ENCODE assay signal across 14 cellular contexts in the genomic region with DNA sequence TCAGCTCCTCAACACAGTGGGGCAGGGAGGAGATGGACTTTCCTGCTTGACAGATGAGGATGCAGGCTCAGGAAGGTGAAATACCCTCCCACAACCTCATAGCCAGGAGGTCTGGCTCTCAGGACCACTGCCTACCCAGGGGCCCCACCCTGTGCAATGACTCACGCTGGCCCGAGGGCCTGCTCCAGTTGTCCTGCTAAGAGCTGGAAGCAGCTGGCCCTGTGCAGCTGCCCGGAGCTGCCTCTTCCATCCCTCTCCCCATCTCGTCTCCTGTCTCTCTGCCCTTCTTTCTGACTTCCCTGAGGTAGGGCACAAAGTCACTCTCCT.
DNase-seq lines count a peak whose midpoint lies in the region; ATAC-seq and TF ChIP-seq lines count a peak whose summit lies in the region.
"Had no signal": no experiment of that assay in that cellular context is flagged by ENCODE, and none has a peak within 500 bp of the region (broad histone marks: within the 10 kb centered on the region; RNA-seq: fewer than 3 reads in every experiment).

No MANE protein-coding gene starts in this region.

- no peaks in the 10 kb centered on the region for H3K79me2 ChIP-seq in mesendoderm (ENCODE audit: control insufficient read depth, insufficient read depth, low read length)

- H3K36me3 ChIP-seq in RWPE2 (ENCODE audit: low read depth): peaks cover 13% of the 10 kb centered on the region
- H3K36me3 ChIP-seq in mesendoderm (ENCODE audit: control insufficient read depth, insufficient read depth, low read length): no peaks in the 10 kb centered on the region

- no peak overlapping the region for H4K5ac ChIP-seq in mesendoderm (ENCODE audit: low read length)

- no CpG with 5 or more reads among the region's 4 CpGs for WGBS in mesendoderm (ENCODE audit: extremely low coverage, insufficient coverage, low lambda C conversion rate)

- no peak overlapping the region for H3K27ac Mint-ChIP-seq in activated naive CD4-positive, alpha-beta T cell treated with anti-CD3 and anti-CD28 coated beads, Interleukin-2, amount 10 ng/mL, durations not matched to agents 7 days and 5 days

- peaks cover 21% of the 10 kb centered on the region for H3K4me1 ChIP-seq in RWPE2 (ENCODE audit: insufficient read depth, poor library complexity, severe bottlenecking)
- no peaks in the 10 kb centered on the region for H3K4me1 ChIP-seq in mesendoderm (ENCODE audit: control insufficient read depth, low read depth, low read length)

- TF ChIP-seq CTCF in RWPE2 (IDR thresholded peaks at IDR 0.05; ENCODE audit: poor library complexity, severe bottlenecking) (no peak), fibroblast of pulmonary artery (IDR thresholded peaks at IDR 0.05; ENCODE audit: low read length, missing control alignments) (no peak)

- H3K27me3 Mint-ChIP-seq in activated naive CD4-positive, alpha-beta T cell treated with anti-CD3 and anti-CD28 coated beads, Interleukin-2, amount 10 ng/mL, durations not matched to agents 7 days and 5 days: peaks cover 7% of the 10 kb centered on the region

- no peak overlapping the region for H2AK5ac ChIP-seq in mesendoderm (ENCODE audit: low read length)

- H3K18ac ChIP-seq in mesendoderm (ENCODE audit: low read length): no peak overlapping the region

- no peak overlapping the region for H3K27ac ChIP-seq in RWPE2 (ENCODE audit: poor library complexity, severe bottlenecking)
- no peak overlapping the region for H3K27ac ChIP-seq in mesendoderm (ENCODE audit: low read depth, low read length)

- H2BK5ac ChIP-seq in mesendoderm (ENCODE audit: low read length): no peak overlapping the region

- H3K27me3 ChIP-seq in RWPE2 (ENCODE audit: insufficient read depth, poor library complexity, severe bottlenecking) (no peaks in the 10 kb centered on the region), mesendoderm (ENCODE audit: insufficient read depth, low read length, poor library complexity) (no peaks in the 10 kb centered on the region)

- DNase-seq in Daoy (ENCODE audit: low read depth) (peak; percentile 75), RWPE2 (ENCODE audit: low spot score) (no peak), fibroblast of pulmonary artery (ENCODE audit: low read depth) (peak; percentile 30), renal cortical epithelial cell (ENCODE audit: low read depth) (peak; percentile 45), mesendoderm (no peak)
- DNase-seq in activated naive CD4-positive, alpha-beta T cell treated with anti-CD3 and anti-CD28 coated beads, Interleukin-2, amount 10 ng/mL, durations not matched to agents 7 days and 5 days: no peak
- DNase-seq: activated CD4-positive, alpha-beta T cell treated with anti-CD3 and anti-CD28 coated beads, Interleukin-2, amount 50 U/mL, for 48 hours; COR-L47; erythroblast; KBM-7; left colon; NCI-H446 treated with DMSO at 0.1 percent for 48 hours had no signal

- no peak overlapping the region for H3K4ac ChIP-seq in mesendoderm (ENCODE audit: low read depth, low read length)

- H3K4me3 ChIP-seq in RWPE2 (ENCODE audit: severe bottlenecking) (no peak overlapping the region), fibroblast of pulmonary artery (replicated peaks; ENCODE audit: low read depth, low read length) (no peak overlapping the region), mesendoderm (ENCODE audit: low read length) (no peak overlapping the region)

- no peak overlapping the region for H3K4me3 Mint-ChIP-seq in activated naive CD4-positive, alpha-beta T cell treated with anti-CD3 and anti-CD28 coated beads, Interleukin-2, amount 10 ng/mL, durations not matched to agents 7 days and 5 days

- ATAC-seq in RWPE2 (ENCODE audit: low read depth) (peak; percentile 40; the same call in 2 of the 3 replicates), GM18502 (IDR thresholded peaks at IDR 0.05; ENCODE audit: poor library complexity, unreplicated experiment) (no peak), GM19452 (IDR thresholded peaks at IDR 0.05; ENCODE audit: unreplicated experiment) (no peak)
- ATAC-seq: left colon had no signal

- no peak overlapping the region for H2BK15ac ChIP-seq in mesendoderm (replicated peaks; ENCODE audit: low read depth)

- no peak overlapping the region for H3K56ac ChIP-seq in mesendoderm (ENCODE audit: low read length)

- H3K79me1 ChIP-seq in mesendoderm (ENCODE audit: low read length): peaks cover 14% of the 10 kb centered on the region

- no peaks in the 10 kb centered on the region for H3K4me1 Mint-ChIP-seq in activated naive CD4-positive, alpha-beta T cell treated with anti-CD3 and anti-CD28 coated beads, Interleukin-2, amount 10 ng/mL, durations not matched to agents 7 days and 5 days

- H3K9me3 ChIP-seq in RWPE2 (ENCODE audit: severe bottlenecking): peaks cover 2% of the 10 kb centered on the region

- H2BK120ac ChIP-seq in mesendoderm (ENCODE audit: low read depth, low read length): no peak overlapping the region

- no peak overlapping the region for H3K23ac ChIP-seq in mesendoderm (ENCODE audit: low read length)

- no peak overlapping the region for H4K8ac ChIP-seq in mesendoderm (ENCODE audit: low read depth, low read length)

- H3K9me3 Mint-ChIP-seq in activated naive CD4-positive, alpha-beta T cell treated with anti-CD3 and anti-CD28 coated beads, Interleukin-2, amount 10 ng/mL, durations not matched to agents 7 days and 5 days: no peaks in the 10 kb centered on the region

- no peaks in the 10 kb centered on the region for H3K36me3 Mint-ChIP-seq in activated naive CD4-positive, alpha-beta T cell treated with anti-CD3 and anti-CD28 coated beads, Interleukin-2, amount 10 ng/mL, durations not matched to agents 7 days and 5 days

- no peak overlapping the region for H3K9ac ChIP-seq in mesendoderm (ENCODE audit: low read length)

- H3K4me2 ChIP-seq in mesendoderm (ENCODE audit: low read length): no peak overlapping the region

- CTCF ChIA-PET in activated naive CD4-positive, alpha-beta T cell treated with anti-CD3 and anti-CD28 coated beads, Interleukin-2, amount 10 ng/mL, durations not matched to agents 7 days and 5 days (lab: Charles Lee): interaction anchor here (1.0 to 5.4 kb wide), 2 partner anchors 14 to 1146 kb away, joined by 3 to 62 read pairs; no protein-coding TSS in a partner anchor

Comparison
In these comparisons a context has a peak if more than half of its experiments do, and no peak if none do; other contexts are left out.
1. DNase-seq: peak in Daoy (single experiment), fibroblast of pulmonary artery (single experiment) and renal cortical epithelial cell (single experiment); none in RWPE2 (single experiment), mesendoderm (single experiment) and activated naive CD4-positive, alpha-beta T cell treated with anti-CD3 and anti-CD28 coated beads, Interleukin-2, amount 10 ng/mL, durations not matched to agents 7 days and 5 days (single experiment).